ENCODE assay signal across 13 cellular contexts in genomic region chr13:20561731-20562130, GRCh38. TPM values are rescaled to one million over a fixed set of nuclear protein-coding genes. Genes with fewer than 3 reads are reported as not detected.
A peak's percentile ranks its signal among the peaks of the same experiment; 100 is the strongest.
DNase-seq lines count a peak whose midpoint lies in the region; ATAC-seq and TF ChIP-seq lines count a peak whose summit lies in the region.
"Had no signal": no experiment of that assay in that cellular context is flagged by ENCODE, and none has a peak within 500 bp of the region (broad histone marks: within the 10 kb centered on the region; RNA-seq: fewer than 3 reads in every experiment).

No MANE protein-coding gene starts in this region.

- ATAC-seq in HG02623 (IDR thresholded peaks at IDR 0.05; ENCODE audit: unreplicated experiment): no peak
- ATAC-seq: CD8-positive, alpha-beta T cell had no signal

- peak; percentile 32 for DNase-seq in SK-MEL-5 (ENCODE audit: low read depth, low spot score)
- DNase-seq in left kidney (ENCODE audit: low read depth, low spot score): peak; percentile 61
- DNase-seq in renal cortical epithelial cell (ENCODE audit: low read depth): peak; percentile 56
- no peak for DNase-seq in RPMI8226
- DNase-seq in brain microvascular endothelial cell: no peak
- no peak for DNase-seq in NCI-H526 treated with DMSO at 0.1 percent for 48 hours (lab: John Stamatoyannopoulos, UW)
- DNase-seq: CD8-positive, alpha-beta T cell; GM23248 had no signal

- H3K27ac ChIP-seq in brain microvascular endothelial cell: no peak overlapping the region
- H3K27ac ChIP-seq: BLaER1 treated with 17β-estradiol and CSF1 and Interleukin-3, amounts not matched to agents 10 nM and 100 nM; GM23248 had no signal

- H3K4me1 Mint-ChIP-seq in dendritic cell treated with granulocyte-macrophage colony-stimulating factor and Interleukin-4, amounts not matched to agents 40 ng/mL and 50 ng/mL, for 4 days (ENCODE audit: low read depth): peaks cover 13% of the 10 kb centered on the region

- in situ Hi-C loops in SK-MEL-5 (cut with HindIII; ENCODE audit: low pct_unique_long_range_greater_than_20kb, low sequenced_read_pairs) (no loop called here), brain microvascular endothelial cell (cut with HindIII; ENCODE audit: low pct_ligation_motif_present, low sequenced_read_pairs) (no loop called here)

- intact Hi-C loops in dendritic cell treated with granulocyte-macrophage colony-stimulating factor and Interleukin-4, amounts not matched to agents 40 ng/mL and 50 ng/mL, for 4 days (cut with micrococcal nuclease): no loop called here

- TF ChIP-seq CTCF in brain microvascular endothelial cell (IDR thresholded peaks at IDR 0.05; ENCODE audit: low read depth, low read length, missing control alignments): no peak

- peak overlapping the region; percentile 6 for H3K27ac Mint-ChIP-seq in dendritic cell treated with granulocyte-macrophage colony-stimulating factor and Interleukin-4, amounts not matched to agents 40 ng/mL and 50 ng/mL, for 4 days
- H3K27ac Mint-ChIP-seq: B cell; CD8-positive, alpha-beta T cell had no signal

- peaks cover 14% of the 10 kb centered on the region for H3K9me3 Mint-ChIP-seq in dendritic cell treated with granulocyte-macrophage colony-stimulating factor and Interleukin-4, amounts not matched to agents 40 ng/mL and 50 ng/mL, for 4 days

- no peaks in the 10 kb centered on the region for H3K36me3 ChIP-seq in brain microvascular endothelial cell (replicated peaks)
- H3K36me3 ChIP-seq: BLaER1 treated with 17β-estradiol and CSF1 and Interleukin-3, amounts not matched to agents 10 nM and 100 nM; HAP-1 had no signal

- H3K27me3 Mint-ChIP-seq in dendritic cell treated with granulocyte-macrophage colony-stimulating factor and Interleukin-4, amounts not matched to agents 40 ng/mL and 50 ng/mL, for 4 days: peaks cover 7% of the 10 kb centered on the region
- H3K27me3 Mint-ChIP-seq: B cell had no signal

- H3K36me3 Mint-ChIP-seq in dendritic cell treated with granulocyte-macrophage colony-stimulating factor and Interleukin-4, amounts not matched to agents 40 ng/mL and 50 ng/mL, for 4 days (ENCODE audit: low read depth): peaks cover 14% of the 10 kb centered on the region

- no peak overlapping the region for H3K4me3 Mint-ChIP-seq in dendritic cell treated with granulocyte-macrophage colony-stimulating factor and Interleukin-4, amounts not matched to agents 40 ng/mL and 50 ng/mL, for 4 days
- H3K4me3 Mint-ChIP-seq: B cell; CD8-positive, alpha-beta T cell had no signal

- no peaks in the 10 kb centered on the region for H3K27me3 ChIP-seq in brain microvascular endothelial cell (replicated peaks)
- H3K27me3 ChIP-seq: BLaER1 treated with 17β-estradiol and CSF1 and Interleukin-3, amounts not matched to agents 10 nM and 100 nM had no signal

- no peak overlapping the region for H3K4me3 ChIP-seq in brain microvascular endothelial cell (ENCODE audit: low read depth, low read length)
- H3K4me3 ChIP-seq: BLaER1 treated with 17β-estradiol and CSF1 and Interleukin-3, amounts not matched to agents 10 nM and 100 nM; GM23248; HAP-1 had no signal

RNA-seq across cellular contexts. Expression of gene IFT88, which starts 5.2 kb away (rescaled TPM):
- 22.6 and 26.7 TPM in 2 replicates for total RNA-seq in SK-MEL-5 (2014; rRNA removed; shearing (Covaris generic))
- polyA plus RNA-seq in SK-MEL-5 (2015; cell fraction: cytosol; rRNA removed): 11.5 and 15.2 TPM in 2 replicates
- polyA plus RNA-seq in SK-MEL-5 (2015; cell fraction: nucleus; rRNA removed): 65.1 and 73.3 TPM in 2 replicates
- 10.2 and 31.1 TPM in 2 replicates for total RNA-seq in renal cortical epithelial cell

RNA-seq across cellular contexts. Expression of gene CRYL1, which starts 36.1 kb away (rescaled TPM):
- 52.5 and 57.1 TPM in 2 replicates for total RNA-seq in SK-MEL-5 (2014; rRNA removed; shearing (Covaris generic))
- polyA plus RNA-seq in SK-MEL-5 (2015; cell fraction: cytosol; rRNA removed): 81.2 and 83.3 TPM in 2 replicates
- 19.4 and 22.2 TPM in 2 replicates for polyA plus RNA-seq in SK-MEL-5 (2015; cell fraction: nucleus; rRNA removed)
- 46.2 and 59.1 TPM in 2 replicates for total RNA-seq in renal cortical epithelial cell

Comparison
In these comparisons a context has a peak if more than half of its experiments do, and no peak if none do; other contexts are left out.
1. DNase-seq: peak in SK-MEL-5 (single experiment), left kidney (single experiment) and renal cortical epithelial cell (single experiment); none in RPMI8226 (single experiment), brain microvascular endothelial cell (single experiment) and NCI-H526 treated with DMSO at 0.1 percent for 48 hours (single experiment).